In the genomic region with DNA sequence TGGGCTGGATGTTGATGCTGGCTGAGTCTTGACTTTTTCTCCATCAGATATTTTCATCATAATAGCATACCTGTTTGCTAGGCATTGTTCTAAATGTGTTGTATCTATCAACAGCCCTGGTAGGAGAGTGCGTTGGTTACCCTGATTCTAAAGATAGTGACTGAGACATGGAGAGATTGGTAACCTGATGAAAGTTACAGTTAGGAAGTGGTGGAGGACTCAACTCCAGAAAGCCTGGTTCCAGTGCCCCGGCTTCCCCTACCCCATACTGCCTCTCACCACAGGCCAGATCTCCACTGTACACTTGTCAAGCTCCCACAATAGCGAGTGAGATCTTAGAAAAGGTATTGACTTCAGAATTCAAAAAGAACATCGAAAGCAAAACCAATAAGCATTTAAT, we compare ENCODE assay signal across 19 cellular contexts. TPM values are rescaled to one million over a fixed set of nuclear protein-coding genes. Genes with fewer than 3 reads are reported as not detected.
DNase-seq lines count a peak whose midpoint lies in the region; ATAC-seq lines count a peak whose summit lies in the region.
"Had no signal": no experiment of that assay in that cellular context is flagged by ENCODE, and none has a peak within 500 bp of the region (broad histone marks: within the 10 kb centered on the region; RNA-seq: fewer than 3 reads in every experiment).

No MANE protein-coding gene starts in this region.

- peak overlapping the region; percentile 47 for H3K4me3 Mint-ChIP-seq in T-helper 2 cell treated with Interferon-gamma antibody and Interleukin-4, amounts not matched to agents 5 μg/mL and 100 μg/mL, for 36 hours
- H3K4me3 Mint-ChIP-seq: CD14-positive monocyte had no signal

- DNase-seq in Right ventricle myocardium inferior (ENCODE audit: missing footprints) (peak; percentile 11), Right ventricle myocardium superior (no peak), NCI-H526 (lab: John Stamatoyannopoulos, UW) (no peak)
- peak; percentile 77 for DNase-seq in Jurkat, Clone E6-1 (ENCODE audit: low read depth, low spot score)
- peak; percentile 55 for DNase-seq in T-helper 2 cell treated with Interferon-gamma antibody and Interleukin-4, amounts not matched to agents 5 μg/mL and 100 μg/mL, for 36 hours (ENCODE audit: low spot score)
- no peak for DNase-seq in effector CD4-positive, alpha-beta T cell
- DNase-seq: ACHN; DMS79 treated with DMSO at 0.1 percent for 48 hours; H7; IMR-90; NCI-H1105 treated with DMSO at 0.1 percent for 48 hours; NCI-H1694; NCI-H2081 treated with DMSO at 0.1 percent for 48 hours; NCI-H446 treated with DMSO at 0.1 percent for 48 hours; NK-92 treated with Interleukin-12 subunit alpha and Interleukin-12 subunit beta, amount 100 ng/mL, for 24 hours; SHP77 had no signal

- intact Hi-C loops in Right ventricle myocardium inferior (cut with DNase I) (loop anchor here (2.0 to 5.0 kb wide), 2 partner anchors 39 to 309 kb away; no protein-coding TSS in a partner anchor), Right ventricle myocardium superior (cut with DNase I) (loop anchor here (5.0 kb wide), 1 partner anchor 39 kb away; no protein-coding TSS in a partner anchor)

- no peaks in the 10 kb centered on the region for H3K27me3 Mint-ChIP-seq in T-helper 2 cell treated with Interferon-gamma antibody and Interleukin-4, amounts not matched to agents 5 μg/mL and 100 μg/mL, for 36 hours (ENCODE audit: low read depth)

- H3K9me3 Mint-ChIP-seq in T-helper 2 cell treated with Interferon-gamma antibody and Interleukin-4, amounts not matched to agents 5 μg/mL and 100 μg/mL, for 36 hours: no peaks in the 10 kb centered on the region

- ATAC-seq in Right ventricle myocardium inferior (no peak), Right ventricle myocardium superior (ENCODE audit: poor library complexity) (no peak), HG02870 (IDR thresholded peaks at IDR 0.05; ENCODE audit: unreplicated experiment) (no peak)

- peak overlapping the region; percentile 11; the same call in 1 of the 2 replicates for H3K4me3 ChIP-seq in Jurkat, Clone E6-1 (ENCODE audit: low read length)
- H3K4me3 ChIP-seq: SK-N-MC had no signal

- no peaks in the 10 kb centered on the region for H3K36me3 Mint-ChIP-seq in T-helper 2 cell treated with Interferon-gamma antibody and Interleukin-4, amounts not matched to agents 5 μg/mL and 100 μg/mL, for 36 hours (ENCODE audit: low read depth)
- H3K36me3 Mint-ChIP-seq: CD14-positive monocyte had no signal

- H3K27ac Mint-ChIP-seq in T-helper 2 cell treated with Interferon-gamma antibody and Interleukin-4, amounts not matched to agents 5 μg/mL and 100 μg/mL, for 36 hours: peak overlapping the region; percentile 82
- H3K27ac Mint-ChIP-seq: CD14-positive monocyte had no signal

- H3K4me1 Mint-ChIP-seq in T-helper 2 cell treated with Interferon-gamma antibody and Interleukin-4, amounts not matched to agents 5 μg/mL and 100 μg/mL, for 36 hours (ENCODE audit: low read depth): peaks cover 29% of the 10 kb centered on the region

RNA-seq across cellular contexts. Expression of a gene that starts 22.8 kb away (rescaled TPM):
- total RNA-seq in Right ventricle myocardium inferior (2.3 TPM), Right ventricle myocardium superior (1.3 TPM)
- polyA plus RNA-seq in Jurkat, Clone E6-1 (2012; ENCODE audit: insufficient read depth, insufficient read length): 12.2 TPM

RNA-seq across cellular contexts. Expression of a gene that starts 45.3 kb away (rescaled TPM):
- total RNA-seq in Right ventricle myocardium inferior: 57.1 TPM
- total RNA-seq in Right ventricle myocardium superior: 51.5 TPM
- 4.4 TPM for polyA plus RNA-seq in Jurkat, Clone E6-1 (2012; ENCODE audit: insufficient read depth, insufficient read length)

Comparison
In these comparisons a context has a peak if more than half of its experiments do, and no peak if none do; other contexts are left out.
1. DNase-seq: peak in Right ventricle myocardium inferior (single experiment), Jurkat, Clone E6-1 (single experiment) and T-helper 2 cell treated with Interferon-gamma antibody and Interleukin-4, amounts not matched to agents 5 μg/mL and 100 μg/mL, for 36 hours (single experiment); none in Right ventricle myocardium superior (single experiment), NCI-H526 (0 of 2) and effector CD4-positive, alpha-beta T cell (single experiment).